ENCODE assay signal across 15 cellular contexts in the genomic region with DNA sequence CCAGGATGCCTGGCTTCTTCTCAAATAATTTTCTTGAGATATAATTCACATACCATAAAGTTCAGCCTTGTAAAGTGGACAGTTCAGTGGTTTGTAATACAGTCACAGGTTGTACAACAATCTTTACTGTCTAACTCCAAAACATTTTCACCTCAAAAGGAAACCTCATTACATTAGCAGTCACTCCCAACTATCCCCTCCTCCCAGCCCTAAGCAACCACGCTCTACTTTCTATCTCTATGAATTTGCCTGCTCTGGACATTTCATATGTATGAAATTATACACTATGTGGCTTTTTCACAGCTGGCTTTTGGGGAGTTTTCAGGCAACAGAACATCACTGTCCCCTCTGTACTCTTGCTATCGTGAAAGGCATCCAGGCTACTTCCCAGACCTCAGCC. TPM values are rescaled to one million over a fixed set of nuclear protein-coding genes. Genes with fewer than 3 reads are reported as not detected.
DNase-seq lines count a peak whose midpoint lies in the region; ATAC-seq lines count a peak whose summit lies in the region.
"Had no signal": no experiment of that assay in that cellular context is flagged by ENCODE, and none has a peak within 500 bp of the region (broad histone marks: within the 10 kb centered on the region; RNA-seq: fewer than 3 reads in every experiment).

No MANE protein-coding gene starts in this region.

- H3K9me3 Mint-ChIP-seq in activated CD8-positive, alpha-beta memory T cell treated with anti-CD3 and anti-CD28 coated beads, Interleukin-2, amount 10 ng/mL, durations not matched to agents 7 days and 5 days (ENCODE audit: low read depth): no peaks in the 10 kb centered on the region
- H3K9me3 Mint-ChIP-seq in stimulated activated effector memory CD8-positive, alpha-beta T cell treated with anti-CD3 and anti-CD28 coated beads, Interleukin-12 subunit alpha, Interleukin-12 subunit beta, amount 100 ng/mL, for 72 hours: no peaks in the 10 kb centered on the region

- peak overlapping the region; percentile 89 for H3K27ac ChIP-seq in SJSA1
- H3K27ac ChIP-seq: lower lobe of right lung, ovary, vagina had no signal

- ATAC-seq in activated CD8-positive, alpha-beta memory T cell treated with anti-CD3 and anti-CD28 coated beads, Interleukin-2, amount 10 ng/mL, durations not matched to agents 7 days and 5 days: no peak
- peak; percentile 12 for ATAC-seq in HG02852 (IDR thresholded peaks at IDR 0.05; ENCODE audit: unreplicated experiment)
- no peak for ATAC-seq in stimulated activated effector memory CD8-positive, alpha-beta T cell treated with anti-CD3 and anti-CD28 coated beads, Interleukin-12 subunit alpha, Interleukin-12 subunit beta, amount 100 ng/mL, for 72 hours
- ATAC-seq in Right ventricle myocardium inferior: no peak

- H3K4me1 ChIP-seq in SJSA1 (replicated peaks): peaks cover 22% of the 10 kb centered on the region
- H3K4me1 ChIP-seq: lower lobe of right lung, vagina had no signal

- no peak overlapping the region for H3K4me3 ChIP-seq in SJSA1
- H3K4me3 ChIP-seq: lower lobe of right lung, ovary, vagina had no signal

- no peaks in the 10 kb centered on the region for H3K27me3 ChIP-seq in SJSA1 (replicated peaks)
- H3K27me3 ChIP-seq: ovary, vagina had no signal

- H3K4me3 Mint-ChIP-seq in activated CD8-positive, alpha-beta memory T cell treated with anti-CD3 and anti-CD28 coated beads, Interleukin-2, amount 10 ng/mL, durations not matched to agents 7 days and 5 days: no peak overlapping the region
- peak overlapping the region; percentile 10 for H3K4me3 Mint-ChIP-seq in stimulated activated effector memory CD8-positive, alpha-beta T cell treated with anti-CD3 and anti-CD28 coated beads, Interleukin-12 subunit alpha, Interleukin-12 subunit beta, amount 100 ng/mL, for 72 hours
- H3K4me3 Mint-ChIP-seq: brain had no signal

- H3K27me3 Mint-ChIP-seq in activated CD8-positive, alpha-beta memory T cell treated with anti-CD3 and anti-CD28 coated beads, Interleukin-2, amount 10 ng/mL, durations not matched to agents 7 days and 5 days: peaks cover 9% of the 10 kb centered on the region

- H3K9me3 ChIP-seq in SJSA1 (replicated peaks): no peaks in the 10 kb centered on the region
- H3K9me3 ChIP-seq: lower lobe of right lung, ovary, vagina had no signal

- peak overlapping the region; percentile 58 for H3K27ac Mint-ChIP-seq in activated CD8-positive, alpha-beta memory T cell treated with anti-CD3 and anti-CD28 coated beads, Interleukin-2, amount 10 ng/mL, durations not matched to agents 7 days and 5 days
- peak overlapping the region; percentile 87 for H3K27ac Mint-ChIP-seq in stimulated activated effector memory CD8-positive, alpha-beta T cell treated with anti-CD3 and anti-CD28 coated beads, Interleukin-12 subunit alpha, Interleukin-12 subunit beta, amount 100 ng/mL, for 72 hours
- H3K27ac Mint-ChIP-seq: brain had no signal

- CTCF ChIA-PET in activated CD8-positive, alpha-beta memory T cell treated with anti-CD3 and anti-CD28 coated beads, Interleukin-2, amount 10 ng/mL, durations not matched to agents 7 days and 5 days (lab: Charles Lee): interaction anchor here (1.3 kb wide), 1 partner anchor 10 kb away, joined by 4 read pairs; no protein-coding TSS in a partner anchor

- DNase-seq in activated CD8-positive, alpha-beta memory T cell treated with anti-CD3 and anti-CD28 coated beads, Interleukin-2, amount 10 ng/mL, durations not matched to agents 7 days and 5 days: no peak
- no peak for DNase-seq in activated CD8-positive, alpha-beta memory T cell treated with anti-CD3 and anti-CD28 coated beads for 24 hours
- DNase-seq in SJSA1 (ENCODE audit: low read depth in 1 of 2, low spot score in 2 of 2) (no peak), Right ventricle myocardium inferior (ENCODE audit: missing footprints) (no peak), mesenteric fat pad (ENCODE audit: low spot score) (no peak), DMS153 (lab: John Stamatoyannopoulos, UW) (no peak)
- DNase-seq in stimulated activated effector memory CD8-positive, alpha-beta T cell treated with anti-CD3 and anti-CD28 coated beads, Interleukin-12 subunit alpha, Interleukin-12 subunit beta, amount 100 ng/mL, for 72 hours (ENCODE audit: low spot score in 2 of 2): no peak
- DNase-seq: DMS53, Karpas-422, lower lobe of right lung, NCI-H187 treated with DMSO at 0.1 percent for 48 hours, ovary had no signal

- peaks cover 7% of the 10 kb centered on the region for H3K36me3 Mint-ChIP-seq in activated CD8-positive, alpha-beta memory T cell treated with anti-CD3 and anti-CD28 coated beads, Interleukin-2, amount 10 ng/mL, durations not matched to agents 7 days and 5 days
- peaks cover 6% of the 10 kb centered on the region for H3K36me3 Mint-ChIP-seq in stimulated activated effector memory CD8-positive, alpha-beta T cell treated with anti-CD3 and anti-CD28 coated beads, Interleukin-12 subunit alpha, Interleukin-12 subunit beta, amount 100 ng/mL, for 72 hours
- H3K36me3 Mint-ChIP-seq: brain had no signal

- peaks cover 50% of the 10 kb centered on the region for H3K4me1 Mint-ChIP-seq in activated CD8-positive, alpha-beta memory T cell treated with anti-CD3 and anti-CD28 coated beads, Interleukin-2, amount 10 ng/mL, durations not matched to agents 7 days and 5 days
- H3K4me1 Mint-ChIP-seq in stimulated activated effector memory CD8-positive, alpha-beta T cell treated with anti-CD3 and anti-CD28 coated beads, Interleukin-12 subunit alpha, Interleukin-12 subunit beta, amount 100 ng/mL, for 72 hours: peaks cover 45% of the 10 kb centered on the region
- H3K4me1 Mint-ChIP-seq: brain had no signal

- intact Hi-C loops in Right ventricle myocardium inferior (cut with DNase I): no loop called here

- no peaks in the 10 kb centered on the region for H3K36me3 ChIP-seq in SJSA1
- H3K36me3 ChIP-seq: lower lobe of right lung, ovary, vagina had no signal

RNA-seq across cellular contexts. Expression of gene TGM5, which starts 17.5 kb away (rescaled TPM):
- total RNA-seq in activated CD8-positive, alpha-beta memory T cell treated with anti-CD3 and anti-CD28 coated beads, Interleukin-2, amount 10 ng/mL, durations not matched to agents 7 days and 5 days: 1 to 10 TPM in 1 of 2 experiments, under 1 TPM in 1; 0.91 to 1.1 TPM
- total RNA-seq in SJSA1 (2014; rRNA removed; shearing (Covaris generic)): 0.24 TPM in 1 of 2 replicates, not detected in the other
- total RNA-seq in Right ventricle myocardium inferior (not detected), mesenteric fat pad (0.45 TPM)
- total RNA-seq: ovary had no signal

RNA-seq across cellular contexts. Expression of gene EPB42, which starts 28.4 kb away (rescaled TPM):
- not detected for total RNA-seq in activated CD8-positive, alpha-beta memory T cell treated with anti-CD3 and anti-CD28 coated beads, Interleukin-2, amount 10 ng/mL, durations not matched to agents 7 days and 5 days
- total RNA-seq in SJSA1 (2014; rRNA removed; shearing (Covaris generic)): not detected in 2 replicates
- total RNA-seq in Right ventricle myocardium inferior (0.57 TPM), mesenteric fat pad (2.8 TPM)
- total RNA-seq: lower lobe of right lung, vagina had no signal

RNA-seq across cellular contexts. Expression of gene TGM7, which starts 52.8 kb away (rescaled TPM):
- total RNA-seq in activated CD8-positive, alpha-beta memory T cell treated with anti-CD3 and anti-CD28 coated beads, Interleukin-2, amount 10 ng/mL, durations not matched to agents 7 days and 5 days: not detected
- not detected in 2 replicates for total RNA-seq in SJSA1 (2014; rRNA removed; shearing (Covaris generic))
- total RNA-seq in Right ventricle myocardium inferior (not detected), mesenteric fat pad (not detected)
- total RNA-seq: lower lobe of right lung, vagina had no signal
